14 cellular contexts compared by ENCODE assay signal in genomic region chr19:50719119-50719435, GRCh38. TPM values are rescaled to one million over a fixed set of nuclear protein-coding genes. Genes with fewer than 3 reads are reported as not detected.
DNase-seq lines count a peak whose midpoint lies in the region; ATAC-seq and TF ChIP-seq lines count a peak whose summit lies in the region.
"Had no signal": no experiment of that assay in that cellular context is flagged by ENCODE, and none has a peak within 500 bp of the region (broad histone marks: within the 10 kb centered on the region; RNA-seq: fewer than 3 reads in every experiment).

No MANE protein-coding gene starts in this region.

- DNase-seq in AG09309 (ENCODE audit: low read depth) (no peak), IMR-90 (no peak), esophagus squamous epithelium (lab: John Stamatoyannopoulos, UW) (no peak), prostate gland (ENCODE audit: low spot score) (no peak), NCI-H510A (lab: John Stamatoyannopoulos, UW) (no peak), NCI-H2029 (lab: John Stamatoyannopoulos, UW) (no peak)
- no peak for DNase-seq in CD4-positive, alpha-beta T cell
- no peak for DNase-seq in activated T-cell treated with anti-CD3 and anti-CD28 coated beads, Interleukin-2, amount 50 U/mL, for 48 hours
- DNase-seq: activated CD4-positive, alpha-beta memory T cell treated with anti-CD3 and anti-CD28 coated beads, Interleukin-2, amount 10 ng/mL, durations not matched to agents 7 days and 5 days; colonic mucosa; mammary epithelial cell; NCI-H2029 treated with DMSO at 0.1 percent for 48 hours had no signal

- H2BK5ac ChIP-seq in IMR-90 (ENCODE audit: low read depth, low read length, poor library complexity, severe bottlenecking): no peak overlapping the region

- intact Hi-C loops in IMR-90 (cut with micrococcal nuclease): no loop called here
- intact Hi-C loops in esophagus squamous epithelium (cut with DNase I): no loop called here
- intact Hi-C loops in prostate gland (cut with DNase I): no loop called here
- intact Hi-C loops in CD4-positive, alpha-beta T cell (cut with DNase I, micrococcal nuclease): no loop called here

- H3K9ac ChIP-seq in IMR-90 (ENCODE audit: low read depth, low read length): no peak overlapping the region

- H4K20me1 ChIP-seq in IMR-90 (ENCODE audit: insufficient read depth, low read length): 0 out of 2 replicates have a peak, but pooled peaks cover 3% of the 10 kb centered on the region

- H3K27ac ChIP-seq in IMR-90 (ENCODE audit: insufficient read depth, low read length): no peak overlapping the region
- H3K27ac ChIP-seq in esophagus squamous epithelium: no peak overlapping the region
- no peak overlapping the region for H3K27ac ChIP-seq in prostate gland
- no peak overlapping the region for H3K27ac ChIP-seq in CD4-positive, alpha-beta T cell (ENCODE audit: low read depth, low read length)
- H3K27ac ChIP-seq: colonic mucosa had no signal

- H3K4me3 ChIP-seq in AG09309 (ENCODE audit: control insufficient read depth, low read depth, low read length) (peak overlapping the region; percentile 58), IMR-90 (ENCODE audit: insufficient read depth, low read depth, low read length) (peak overlapping the region; percentile 54), esophagus squamous epithelium (peak overlapping the region; percentile 8 to 61 (median 42)), prostate gland (peak overlapping the region; percentile 28 to 42)
- H3K4me3 ChIP-seq: colonic mucosa had no signal

- no peak overlapping the region for H2AK5ac ChIP-seq in IMR-90 (ENCODE audit: low read depth, low read length)

- H4K8ac ChIP-seq in IMR-90 (ENCODE audit: low read depth in 2 of 2, low read length in 2 of 2): no peak overlapping the region

- H2AFZ ChIP-seq in IMR-90 (replicated peaks; ENCODE audit: low read length, poor library complexity): peak overlapping the region; percentile 76

- no peaks in the 10 kb centered on the region for H3K27me3 ChIP-seq in IMR-90 (ENCODE audit: control insufficient read depth, insufficient read depth, low read length)
- H3K27me3 ChIP-seq in esophagus squamous epithelium: peaks cover 0 to 95% (median 11%) of the 10 kb centered on the region in 4 donors
- peaks cover 7% of the 10 kb centered on the region for H3K27me3 ChIP-seq in prostate gland (replicated peaks; ENCODE audit: insufficient read depth)
- peaks cover 70% of the 10 kb centered on the region for H3K27me3 ChIP-seq in CD4-positive, alpha-beta T cell (ENCODE audit: control insufficient read depth, insufficient read depth, low read length)

- H3K27ac Mint-ChIP-seq in CD4-positive, alpha-beta T cell: no peak overlapping the region
- H3K27ac Mint-ChIP-seq: activated CD4-positive, alpha-beta memory T cell treated with anti-CD3 and anti-CD28 coated beads, Interleukin-2, amount 10 ng/mL, durations not matched to agents 7 days and 5 days had no signal

- H3K36me3 ChIP-seq in IMR-90 (ENCODE audit: control insufficient read depth, insufficient read depth, low read length): no peaks in the 10 kb centered on the region
- no peaks in the 10 kb centered on the region for H3K36me3 ChIP-seq in esophagus squamous epithelium
- H3K36me3 ChIP-seq in prostate gland: no peaks in the 10 kb centered on the region
- H3K36me3 ChIP-seq: colonic mucosa had no signal

- H3K23ac ChIP-seq in IMR-90 (ENCODE audit: low read depth, low read length): no peak overlapping the region

- H2AK9ac ChIP-seq in IMR-90 (replicated peaks; ENCODE audit: low read depth, low read length, poor library complexity): no peak overlapping the region

- H3K27me3 Mint-ChIP-seq in CD4-positive, alpha-beta T cell: peaks cover 75% of the 10 kb centered on the region

- peaks cover 18% of the 10 kb centered on the region for H3K9me1 ChIP-seq in IMR-90 (ENCODE audit: insufficient read depth, low read length)

- WGBS in IMR-90 (ENCODE audit: extremely low coverage in 2 of 2, insufficient read length in 1 of 2), 2 experiments: 0% methylated on average over 2 of the region's 30 CpGs; no CpG with 5 or more reads in 1 of the 2 experiments
- 0% methylated on average over 1 of the region's 30 CpGs; no CpG with 5 or more reads in 1 of the 2 donors for WGBS in esophagus squamous epithelium, 2 donors
- 2% methylated on average over 15 of the region's 30 CpGs for WGBS in prostate gland

- no peak overlapping the region for H4K5ac ChIP-seq in IMR-90 (ENCODE audit: low read depth, low read length)

- TF ChIP-seq CTCF in AG09309 (IDR thresholded peaks at IDR 0.05; ENCODE audit: control insufficient read depth, insufficient read depth, low read depth, low read length, missing control alignments) (no peak), IMR-90 (conservative IDR thresholded peaks at IDR 0.05; ENCODE audit: low read depth, low read length) (no peak), esophagus squamous epithelium (IDR thresholded peaks at IDR 0.05) (no peak), prostate gland (IDR thresholded peaks at IDR 0.05) (no peak)
- TF ChIP-seq CTCF in CD4-positive, alpha-beta T cell (IDR thresholded peaks at IDR 0.05): no peak

- H3K56ac ChIP-seq in IMR-90 (ENCODE audit: extremely low read depth, insufficient read depth, low read length): no peak overlapping the region

- TF ChIP-seq POLR2A in IMR-90 (IDR thresholded peaks at IDR 0.05; ENCODE audit: low read depth, low read length): no peak
- no peak for TF ChIP-seq POLR2A in esophagus squamous epithelium (IDR thresholded peaks at IDR 0.05)
- no peak for TF ChIP-seq POLR2A in prostate gland (IDR thresholded peaks at IDR 0.05)

- dilution Hi-C loops in IMR-90 (cut with HindIII; ENCODE audit: low sequenced_read_pairs, unreplicated experiment): no loop called here

- H3K4ac ChIP-seq in IMR-90 (ENCODE audit: low read depth, low read length): no peak overlapping the region

- no peak overlapping the region for H3K14ac ChIP-seq in IMR-90 (replicated peaks; ENCODE audit: low read depth, low read length)

- H3K4me1 ChIP-seq in IMR-90 (ENCODE audit: control insufficient read depth, insufficient read depth, low read length) (peaks cover 16% of the 10 kb centered on the region), esophagus squamous epithelium (peaks cover 15 to 60% (median 30%) of the 10 kb centered on the region in 3 donors), prostate gland (replicated peaks) (peaks cover 2% of the 10 kb centered on the region)
- H3K4me1 ChIP-seq: colonic mucosa had no signal

- peak overlapping the region; percentile 74 for H3K4me2 ChIP-seq in IMR-90 (ENCODE audit: low read depth, low read length)

- H3K4me3 Mint-ChIP-seq in CD4-positive, alpha-beta T cell: no peak overlapping the region
- H3K4me3 Mint-ChIP-seq: activated CD4-positive, alpha-beta memory T cell treated with anti-CD3 and anti-CD28 coated beads, Interleukin-2, amount 10 ng/mL, durations not matched to agents 7 days and 5 days had no signal

- H2BK120ac ChIP-seq in IMR-90 (ENCODE audit: low read depth, low read length): no peak overlapping the region

- in situ Hi-C loops in IMR-90 (cut with MboI; ENCODE audit: low sequenced_read_pairs): no loop called here

- no TSS peak for BruUV-seq in IMR-90 (replicated peaks; lab: Mats Ljungman, UMichigan)

- peaks cover 26% of the 10 kb centered on the region for H3K4me1 Mint-ChIP-seq in CD4-positive, alpha-beta T cell (ENCODE audit: low read depth)

- H2BK15ac ChIP-seq in IMR-90 (ENCODE audit: low read depth, low read length): no peak overlapping the region

- POLR2A ChIA-PET in IMR-90 (lab: Charles Lee; ENCODE audit: unreplicated experiment): no interaction called here
- POLR2A ChIA-PET in CD4-positive, alpha-beta T cell (lab: Charles Lee): no interaction called here

- H3K9me3 ChIP-seq in IMR-90 (ENCODE audit: control insufficient read depth, insufficient read depth, low read length) (no peaks in the 10 kb centered on the region), esophagus squamous epithelium (no peaks in the 10 kb centered on the region), prostate gland (no peaks in the 10 kb centered on the region)
- no peaks in the 10 kb centered on the region for H3K9me3 ChIP-seq in CD4-positive, alpha-beta T cell (ENCODE audit: control insufficient read depth, low read length)
- H3K9me3 ChIP-seq: colonic mucosa had no signal

- H2BK20ac ChIP-seq in IMR-90 (ENCODE audit: low read depth, low read length): no peak overlapping the region

- H4K91ac ChIP-seq in IMR-90 (ENCODE audit: insufficient read depth, low read depth, low read length): no peak overlapping the region

- CTCF ChIA-PET in IMR-90 (lab: Yijun Ruan, JAX): interaction anchor here (1.1 kb wide), 1 partner anchor 14 kb away, joined by 4 read pairs; no protein-coding TSS in a partner anchor
- CTCF ChIA-PET in CD4-positive, alpha-beta T cell (lab: Charles Lee): no interaction called here

- peaks cover 6 to 33% of the 10 kb centered on the region in 2 experiments for H3K79me1 ChIP-seq in IMR-90 (ENCODE audit: low read depth in 1 of 2, low read length in 2 of 2)

- TF ChIP-seq RAD21 in IMR-90 (IDR thresholded peaks at IDR 0.05; ENCODE audit: low read length): no peak

- H3K9me3 Mint-ChIP-seq in CD4-positive, alpha-beta T cell: no peaks in the 10 kb centered on the region
- H3K9me3 Mint-ChIP-seq: activated CD4-positive, alpha-beta memory T cell treated with anti-CD3 and anti-CD28 coated beads, Interleukin-2, amount 10 ng/mL, durations not matched to agents 7 days and 5 days had no signal

- no peak for ATAC-seq in IMR-90 (ENCODE audit: low read depth)
- ATAC-seq in CD4-positive, alpha-beta T cell (ENCODE audit: poor library complexity): no peak
- ATAC-seq: HepG2 had no signal

- no peak overlapping the region for H3K18ac ChIP-seq in IMR-90 (ENCODE audit: low read depth, low read length)

- no peaks in the 10 kb centered on the region for H3K36me3 Mint-ChIP-seq in CD4-positive, alpha-beta T cell (ENCODE audit: low read depth)

RNA-seq across cellular contexts. Expression of gene SHANK1, which starts 0.5 kb away (rescaled TPM):
- total RNA-seq in IMR-90 (2012; rRNA removed) (4.7 and 6.1 TPM in 2 replicates), esophagus squamous epithelium (under 1 TPM in 1 of 4 donors, not detected in 3; 0.06 TPM), prostate gland (1 to 10 TPM in 1 of 2 donors, under 1 TPM in 1; 0.91 to 2.3 TPM)
- 6.7 and 7.6 TPM in 2 replicates for polyA plus RNA-seq in IMR-90 (2012; rRNA removed)
- polyA plus RNA-seq in IMR-90 (2012; cell fraction: cytosol; rRNA removed): 3.5 and 7.3 TPM in 2 replicates
- polyA plus RNA-seq in IMR-90 (2012; cell fraction: nucleus; rRNA removed; ENCODE audit: low replicate concordance): 20.6 and 30.1 TPM in 2 replicates
- total RNA-seq in CD4-positive, alpha-beta T cell: not detected
- total RNA-seq: activated CD4-positive, alpha-beta memory T cell treated with anti-CD3 and anti-CD28 coated beads, Interleukin-2, amount 10 ng/mL, durations not matched to agents 7 days and 5 days; HepG2; T-helper 2 cell treated with Interferon-gamma antibody and Interleukin-4, amounts not matched to agents 100 ng/mL and 5 ng/mL, for 36 hours had no signal
- polyA plus RNA-seq: HepG2 had no signal

RNA-seq across cellular contexts. Expression of gene CLEC11A, which starts 4.1 kb away (rescaled TPM):
- total RNA-seq in IMR-90 (2012; rRNA removed) (17.0 and 19.2 TPM in 2 replicates), esophagus squamous epithelium (10 to 100 TPM in 1 of 4 donors, 1 to 10 TPM in 2, under 1 TPM in 1; 0.80 to 11.1 (median 3.9) TPM), prostate gland (10 to 100 TPM; 13.8 to 26.2 TPM)
- polyA plus RNA-seq in IMR-90 (2012; rRNA removed): 152 and 223 TPM in 2 replicates
- 190 and 348 TPM in 2 replicates for polyA plus RNA-seq in IMR-90 (2012; cell fraction: cytosol; rRNA removed)
- 394 and 1,182 TPM in 2 replicates for polyA plus RNA-seq in IMR-90 (2012; cell fraction: nucleus; rRNA removed; ENCODE audit: low replicate concordance)
- 1 to 10 TPM; 3.1 to 3.3 TPM for total RNA-seq in CD4-positive, alpha-beta T cell
- total RNA-seq: HepG2 had no signal
- polyA plus RNA-seq: HepG2 had no signal

RNA-seq across cellular contexts. Expression of gene GPR32, which starts 51.2 kb away (rescaled TPM):
- total RNA-seq in IMR-90 (2012; rRNA removed) (not detected in 2 replicates), esophagus squamous epithelium (not detected), prostate gland (not detected)
- not detected in 2 replicates for polyA plus RNA-seq in IMR-90 (2012; rRNA removed)
- not detected in 2 replicates for polyA plus RNA-seq in IMR-90 (2012; cell fraction: cytosol; rRNA removed)
- not detected in 2 replicates for polyA plus RNA-seq in IMR-90 (2012; cell fraction: nucleus; rRNA removed; ENCODE audit: low replicate concordance)
- total RNA-seq in CD4-positive, alpha-beta T cell: not detected
- total RNA-seq: activated CD4-positive, alpha-beta memory T cell treated with anti-CD3 and anti-CD28 coated beads, Interleukin-2, amount 10 ng/mL, durations not matched to agents 7 days and 5 days; colonic mucosa; HepG2; mammary epithelial cell; T-helper 2 cell treated with Interferon-gamma antibody and Interleukin-4, amounts not matched to agents 100 ng/mL and 5 ng/mL, for 36 hours had no signal
- polyA plus RNA-seq: HepG2, mammary epithelial cell had no signal
